8 cellular contexts compared by ENCODE assay signal in the genomic region with DNA sequence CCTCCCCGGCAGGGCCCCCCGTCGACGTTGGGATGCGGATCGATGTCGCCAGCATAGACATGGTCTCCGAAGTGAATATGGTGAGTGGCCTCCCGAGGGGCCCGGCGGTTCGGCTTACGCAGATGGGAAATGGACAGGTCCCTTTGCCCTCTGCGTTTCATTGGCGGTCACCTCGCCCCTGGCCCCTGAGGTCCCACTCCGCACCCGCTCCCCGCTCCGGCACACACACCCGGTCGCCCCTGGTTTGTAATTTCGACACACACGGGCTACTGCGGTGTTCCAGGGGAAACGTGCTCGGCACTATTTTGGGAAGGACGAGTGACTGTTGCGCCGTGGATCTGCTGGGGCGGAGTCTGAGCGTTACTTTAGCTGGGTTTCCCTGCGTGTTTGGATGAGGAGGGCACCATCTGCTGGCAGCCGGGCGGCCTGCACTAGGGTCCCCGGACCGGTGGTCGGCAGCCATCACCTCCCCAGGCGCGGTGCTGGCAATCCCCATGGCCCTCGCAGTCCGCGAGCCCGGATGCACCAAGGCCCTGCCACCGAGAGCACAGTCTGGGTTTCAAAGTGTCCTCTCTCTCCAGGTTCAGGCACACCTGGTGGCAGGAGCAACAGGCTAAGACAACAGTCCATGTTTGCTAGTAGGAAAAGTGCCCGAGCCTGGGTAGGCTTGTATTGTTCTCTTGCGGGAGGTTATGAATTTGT. TPM values are rescaled to one million over a fixed set of nuclear protein-coding genes. Genes with fewer than 3 reads are reported as not detected.
DNase-seq lines count a peak whose midpoint lies in the region; ATAC-seq and TF ChIP-seq lines count a peak whose summit lies in the region.

No MANE protein-coding gene starts in this region.

- peak; percentile 81 for DNase-seq in DMS53 treated with DMSO at 0.1 percent for 48 hours (lab: John Stamatoyannopoulos, UW; ENCODE audit: unreplicated experiment)
- DNase-seq in RPMI8226, result peak; percentile 21
- DNase-seq in astrocyte of the hippocampus (ENCODE audit: low read depth, low spot score), result peak; percentile 81
- DNase-seq in hepatocyte (ENCODE audit: low spot score), result peak; percentile 84
- DNase-seq in retina, result peak; percentile 94
- DNase-seq in ureter (ENCODE audit: low spot score), result no peak

- TF ChIP-seq CTCF in hepatocyte (IDR thresholded peaks at IDR 0.05; ENCODE audit: poor library complexity), result peak; percentile 95

- peak overlapping the region; percentile 94 for H3K4me3 ChIP-seq in hepatocyte

- H3K36me3 ChIP-seq in hepatocyte (replicated peaks; ENCODE audit: insufficient read depth, low read depth), result no peaks in the 10 kb centered on the region

- no peaks in the 10 kb centered on the region for H3K9me3 ChIP-seq in hepatocyte (ENCODE audit: low read depth)

- ATAC-seq in GM21367 (IDR thresholded peaks at IDR 0.05; ENCODE audit: unreplicated experiment), result peak; percentile 93
- peak; percentile 60 for ATAC-seq in HG03575 (IDR thresholded peaks at IDR 0.05; ENCODE audit: extremely low read depth, insufficient number of reproducible peaks, low FRiP score, unreplicated experiment)

- H3K4me1 ChIP-seq in hepatocyte (ENCODE audit: insufficient read depth), result no peaks in the 10 kb centered on the region

- 3% methylated on average over 45 of the region's 47 CpGs for WGBS in hepatocyte (ENCODE audit: low lambda C conversion rate, missing lambda C conversion rate)

- H2AFZ ChIP-seq in hepatocyte, result peak overlapping the region; percentile 87

- H3K79me2 ChIP-seq in hepatocyte, result no peaks in the 10 kb centered on the region

- H3K27me3 ChIP-seq in hepatocyte, result no peaks in the 10 kb centered on the region

- H4K20me1 ChIP-seq in hepatocyte (ENCODE audit: insufficient read depth, poor library complexity, severe bottlenecking), result no peaks in the 10 kb centered on the region

- peak overlapping the region; percentile 94 for H3K4me2 ChIP-seq in hepatocyte

- no peak overlapping the region for H3K27ac ChIP-seq in hepatocyte

- H3K9me2 ChIP-seq in hepatocyte (replicated peaks; ENCODE audit: insufficient read depth), result no peaks in the 10 kb centered on the region

RNA-seq across cellular contexts. Expression of gene GABRB1, which starts 1.2 kb away (rescaled TPM):
- total RNA-seq in hepatocyte (2.8 and 4.9 TPM in 2 replicates), ureter (not detected)
- 3.6 and 5.5 TPM in 2 replicates for polyA plus RNA-seq in hepatocyte

RNA-seq across cellular contexts. Expression of gene GABRA4, which starts 39.2 kb away (rescaled TPM):
- 0.73 and 1.2 TPM in 2 replicates for total RNA-seq in hepatocyte
- 0.04 and 0.27 TPM in 2 replicates for polyA plus RNA-seq in hepatocyte
- total RNA-seq in ureter, result not detected
